14 cellular contexts compared by ENCODE assay signal in the genomic region with DNA sequence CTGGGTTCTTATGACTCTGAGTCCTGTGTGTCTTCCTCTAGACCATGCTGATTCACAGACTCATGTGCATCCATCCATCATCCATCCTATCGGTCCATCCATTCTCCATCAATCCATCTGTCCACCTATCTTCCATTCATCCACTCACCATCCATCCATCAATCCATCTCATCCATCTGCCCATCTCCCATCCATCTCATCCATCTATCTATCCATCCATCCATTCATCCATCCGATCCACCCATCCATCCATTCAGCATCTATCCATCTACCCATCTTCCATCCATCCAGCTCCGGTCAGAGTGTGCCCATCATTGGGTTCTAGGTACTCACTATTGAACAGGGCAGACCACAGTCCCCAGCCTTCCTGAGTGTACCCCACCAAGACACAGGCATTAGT.
"Had no signal": no experiment of that assay in that cellular context is flagged by ENCODE, and none has a peak within 500 bp of the region (broad histone marks: within the 10 kb centered on the region; RNA-seq: fewer than 3 reads in every experiment).

No MANE protein-coding gene starts in this region.

- H3K27ac Mint-ChIP-seq: activated CD8-positive, alpha-beta memory T cell treated with anti-CD3 and anti-CD28 coated beads, Interleukin-2, amount 10 ng/mL, durations not matched to agents 7 days and 5 days; activated naive CD4-positive, alpha-beta T cell treated with anti-CD3 and anti-CD28 coated beads for 36 hours; naive thymus-derived CD4-positive, alpha-beta T cell had no signal

- H3K27me3 Mint-ChIP-seq: activated CD8-positive, alpha-beta memory T cell treated with anti-CD3 and anti-CD28 coated beads, Interleukin-2, amount 10 ng/mL, durations not matched to agents 7 days and 5 days; naive thymus-derived CD4-positive, alpha-beta T cell had no signal

- H3K4me1 ChIP-seq: gastroesophageal sphincter, psoas muscle, right lobe of liver, thyroid gland had no signal

- H3K4me3 ChIP-seq: gastroesophageal sphincter, psoas muscle, right lobe of liver, stomach, thyroid gland had no signal

- H3K4me1 Mint-ChIP-seq: activated CD8-positive, alpha-beta memory T cell treated with anti-CD3 and anti-CD28 coated beads, Interleukin-2, amount 10 ng/mL, durations not matched to agents 7 days and 5 days had no signal

- DNase-seq: activated CD4-positive, alpha-beta T cell treated with anti-CD3 and anti-CD28 coated beads, Interleukin-2, amount 50 U/mL, for 48 hours; activated CD4-positive, CD25-positive, alpha-beta regulatory T cell treated with anti-CD3 and anti-CD28 coated beads, Interleukin-2, amount 50 U/mL, for 72 hours; activated CD8-positive, alpha-beta memory T cell treated with anti-CD3 and anti-CD28 coated beads, Interleukin-2, amount 10 ng/mL, durations not matched to agents 7 days and 5 days; activated naive CD4-positive, alpha-beta T cell treated with anti-CD3 and anti-CD28 coated beads for 36 hours; naive thymus-derived CD4-positive, alpha-beta T cell; occipital lobe; psoas muscle; right lobe of liver; SIG-M5; stimulated activated CD4-positive, alpha-beta T cell treated with anti-CD3 and anti-CD28 coated beads, Interleukin-12 subunit alpha, Interleukin-12 subunit beta, amount 100 ng/mL, for 4 hours; stomach; thyroid gland had no signal

- ATAC-seq: activated CD8-positive, alpha-beta memory T cell treated with anti-CD3 and anti-CD28 coated beads, Interleukin-2, amount 10 ng/mL, durations not matched to agents 7 days and 5 days; gastroesophageal sphincter; naive thymus-derived CD4-positive, alpha-beta T cell; psoas muscle; right lobe of liver had no signal

- H3K36me3 ChIP-seq: right lobe of liver had no signal

- H3K9me3 Mint-ChIP-seq: activated naive CD4-positive, alpha-beta T cell treated with anti-CD3 and anti-CD28 coated beads for 36 hours; naive thymus-derived CD4-positive, alpha-beta T cell had no signal

- H3K4me3 Mint-ChIP-seq: activated CD8-positive, alpha-beta memory T cell treated with anti-CD3 and anti-CD28 coated beads, Interleukin-2, amount 10 ng/mL, durations not matched to agents 7 days and 5 days; activated naive CD4-positive, alpha-beta T cell treated with anti-CD3 and anti-CD28 coated beads for 36 hours; naive thymus-derived CD4-positive, alpha-beta T cell had no signal

- H3K27ac ChIP-seq: epithelial cell of prostate, gastroesophageal sphincter, psoas muscle, right lobe of liver, thyroid gland had no signal

- H3K27me3 ChIP-seq: gastroesophageal sphincter, right lobe of liver, stomach, thyroid gland had no signal

- H3K9me3 ChIP-seq: gastroesophageal sphincter, psoas muscle, right lobe of liver, stomach, thyroid gland had no signal
